Comparison of ENCODE assay signal across 20 cellular contexts in the genomic region with DNA sequence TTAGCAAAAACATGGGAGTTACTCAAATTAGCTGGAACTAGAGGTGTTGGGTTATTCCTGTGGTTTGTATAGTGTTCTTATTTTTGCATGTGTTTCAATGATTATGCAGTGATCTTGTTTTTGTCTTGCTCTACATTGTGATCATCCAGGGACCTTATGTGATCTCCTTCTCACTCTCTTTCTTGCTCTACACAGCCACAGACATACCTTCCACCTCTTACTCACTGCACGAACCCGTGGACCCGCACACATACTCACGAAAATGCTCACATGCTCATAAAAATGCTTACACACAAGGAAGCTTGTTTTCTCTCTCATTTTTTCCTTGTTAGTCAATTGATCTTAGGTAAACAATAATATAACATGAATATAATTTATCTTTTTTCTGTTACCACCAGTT.
A peak's percentile ranks its signal among the peaks of the same experiment; 100 is the strongest.
DNase-seq lines count a peak whose midpoint lies in the region; ATAC-seq and TF ChIP-seq lines count a peak whose summit lies in the region.
"Had no signal": no experiment of that assay in that cellular context is flagged by ENCODE, and none has a peak within 500 bp of the region (broad histone marks: within the 10 kb centered on the region; RNA-seq: fewer than 3 reads in every experiment).

No MANE protein-coding gene starts in this region.

- H4K20me1 ChIP-seq in HCT116 (ENCODE audit: insufficient read depth) (no peaks in the 10 kb centered on the region), smooth muscle cell (ENCODE audit: low read depth) (peaks cover 45% of the 10 kb centered on the region)

- H3K4me2 ChIP-seq in HCT116 (ENCODE audit: low read length) (peak overlapping the region; percentile 54), smooth muscle cell (no peak overlapping the region)
- H3K4me2 ChIP-seq: hepatocyte had no signal

- DNase-seq in AG10803 (ENCODE audit: low read depth) (peak; percentile 25), HCT116 (ENCODE audit: low read depth, low spot score) (no peak), astrocyte of the hippocampus (ENCODE audit: low read depth, low spot score) (peak; percentile 61), iris pigment epithelial cell (ENCODE audit: low read depth) (peak; percentile 48), NCI-H2227 (lab: John Stamatoyannopoulos, UW; ENCODE audit: unreplicated experiment) (no peak), smooth muscle cell (lab: John Stamatoyannopoulos, UW; ENCODE audit: unreplicated experiment) (no peak)
- no peak for DNase-seq in stimulated activated CD4-positive, alpha-beta T cell treated with anti-CD3 and anti-CD28 coated beads, Interleukin-15, amount 100 ng/mL, for 24 hours
- DNase-seq in CD8-positive, alpha-beta T cell = no peak
- DNase-seq: activated CD4-positive, alpha-beta T cell treated with anti-CD3 and anti-CD28 coated beads, Interleukin-2, amount 50 U/mL, for 48 hours; amniotic stem cell; NCI-H82; right lobe of liver; SK-N-SH; stimulated activated CD4-positive, alpha-beta T cell treated with anti-CD3 and anti-CD28 coated beads, Interleukin-4, amount 100 ng/mL, for 24 hours; stimulated activated CD8-positive, alpha-beta memory T cell treated with anti-CD3 and anti-CD28 coated beads, Interleukin-4, amount 100 ng/mL, for 48 hours had no signal

- no peak for TF ChIP-seq RAD21 in HCT116 (IDR thresholded peaks at IDR 0.05; ENCODE audit: low read depth)

- H3K27me3 Mint-ChIP-seq in CD8-positive, alpha-beta T cell (ENCODE audit: low read depth) = no peaks in the 10 kb centered on the region
- H3K27me3 Mint-ChIP-seq: B cell; dendritic cell treated with granulocyte-macrophage colony-stimulating factor and Interleukin-4, amounts not matched to agents 40 ng/mL and 50 ng/mL, for 4 days had no signal

- H3K9me3 Mint-ChIP-seq in CD8-positive, alpha-beta T cell = no peaks in the 10 kb centered on the region
- H3K9me3 Mint-ChIP-seq: activated T-helper 1 cell treated with anti-CD3 and anti-CD28 coated beads, Interleukin-12 subunit alpha, Interleukin-12 subunit beta, Interleukin-2, Interleukin-4 antibody, amounts not matched to agents 30 ng/mL and 10 ng/mL and 1 ng/mL, durations not matched to agents 14 hours and 24 hours and 36 hours; dendritic cell treated with granulocyte-macrophage colony-stimulating factor and Interleukin-4, amounts not matched to agents 40 ng/mL and 50 ng/mL, for 4 days had no signal

- H3K4me3 ChIP-seq in AG10803 (ENCODE audit: low read length) (no peak overlapping the region), HCT116 (replicated peaks in 1 of 2; ENCODE audit: low read depth in 1 of 2, low read length in 2 of 2) (no peak overlapping the region; a peak in 1 of 4 replicates), smooth muscle cell (no peak overlapping the region)
- no peak overlapping the region for H3K4me3 ChIP-seq in CD8-positive, alpha-beta T cell (ENCODE audit: low read depth, low read length)
- H3K4me3 ChIP-seq: hepatocyte, right lobe of liver, suprapubic skin had no signal

- H2AFZ ChIP-seq in HCT116 (ENCODE audit: low read depth, low read length, poor library complexity, severe bottlenecking) (no peak overlapping the region), smooth muscle cell (ENCODE audit: low read depth) (no peak overlapping the region)
- H2AFZ ChIP-seq: hepatocyte had no signal

- H3K4me3 Mint-ChIP-seq in CD8-positive, alpha-beta T cell = no peak overlapping the region
- H3K4me3 Mint-ChIP-seq: activated T-helper 1 cell treated with anti-CD3 and anti-CD28 coated beads, Interleukin-12 subunit alpha, Interleukin-12 subunit beta, Interleukin-2, Interleukin-4 antibody, amounts not matched to agents 30 ng/mL and 10 ng/mL and 1 ng/mL, durations not matched to agents 14 hours and 24 hours and 36 hours; B cell; dendritic cell treated with granulocyte-macrophage colony-stimulating factor and Interleukin-4, amounts not matched to agents 40 ng/mL and 50 ng/mL, for 4 days had no signal

- no peak for TF ChIP-seq CTCF in AG10803 (conservative IDR thresholded peaks at IDR 0.05; ENCODE audit: low read length)
- TF ChIP-seq CTCF in HCT116 (IDR thresholded peaks at IDR 0.05 in 2 of 3, conservative IDR thresholded peaks at IDR 0.05 in 1 of 3; ENCODE audit: borderline replicate concordance in 1 of 3, insufficient read depth in 1 of 3, low read depth in 2 of 3, low read length in 2 of 3) = no peak
- TF ChIP-seq CTCF in CD8-positive, alpha-beta T cell (IDR thresholded peaks at IDR 0.05) = no peak
- TF ChIP-seq CTCF in smooth muscle cell (IDR thresholded peaks at IDR 0.05; ENCODE audit: borderline replicate concordance, insufficient read depth, poor library complexity, severe bottlenecking) = no peak

- H3K27ac ChIP-seq in HCT116 (ENCODE audit: low read depth, low read length) (peak overlapping the region; percentile 56), smooth muscle cell (ENCODE audit: low read depth) (no peak overlapping the region)
- H3K27ac ChIP-seq in CD8-positive, alpha-beta T cell (ENCODE audit: low read depth, low read length) = no peak overlapping the region
- H3K27ac ChIP-seq: hepatocyte, right lobe of liver, suprapubic skin had no signal

- intact Hi-C loops in HCT116 (cut with micrococcal nuclease) = no loop called here
- intact Hi-C loops in CD8-positive, alpha-beta T cell (cut with DNase I, micrococcal nuclease) = no loop called here

- POLR2A ChIA-PET in HCT116 (lab: Charles Lee) = interaction anchor here (0.7 kb wide), 1 partner anchor 40 kb away, joined by 3 read pairs; no protein-coding TSS in a partner anchor
- POLR2A ChIA-PET in CD8-positive, alpha-beta T cell (lab: Charles Lee) = no interaction called here

- RAD21 ChIA-PET in HCT116 (lab: Charles Lee; ENCODE audit: low non-redundant PET in 1 of 2, low total read pairs in 2 of 2, uncharacterized antibody in 2 of 2, unreplicated experiment in 2 of 2) = no interaction called here

- H3F3A ChIP-seq in smooth muscle cell (ENCODE audit: low read depth) = no peaks in the 10 kb centered on the region

- H3K9me2 ChIP-seq in HCT116 (ENCODE audit: insufficient read depth) = no peaks in the 10 kb centered on the region
- H3K9me2 ChIP-seq: SK-N-SH had no signal

- no TSS peak for BruUV-seq in HCT116 (replicated peaks; lab: Mats Ljungman, UMichigan)

- peaks cover 27% of the 10 kb centered on the region for H3K4me1 Mint-ChIP-seq in CD8-positive, alpha-beta T cell (ENCODE audit: low read depth)

- CTCF ChIA-PET in HCT116 (lab: Charles Lee) = interaction anchor here (0.5 to 1.0 kb wide), 2 partner anchors 18 to 1561 kb away, joined by 3 read pairs; no protein-coding TSS in a partner anchor
- CTCF ChIA-PET in CD8-positive, alpha-beta T cell (lab: Charles Lee) = interaction anchor here (0.6 kb wide), 1 partner anchor 172 kb away, joined by 3 read pairs; no protein-coding TSS in a partner anchor

- ATAC-seq in HCT116 = peak; percentile 82
- no peak for ATAC-seq in CD8-positive, alpha-beta T cell

- no peak overlapping the region for H3K27ac Mint-ChIP-seq in CD8-positive, alpha-beta T cell
- H3K27ac Mint-ChIP-seq: activated T-helper 1 cell treated with anti-CD3 and anti-CD28 coated beads, Interleukin-12 subunit alpha, Interleukin-12 subunit beta, Interleukin-2, Interleukin-4 antibody, amounts not matched to agents 30 ng/mL and 10 ng/mL and 1 ng/mL, durations not matched to agents 14 hours and 24 hours and 36 hours; B cell; dendritic cell treated with granulocyte-macrophage colony-stimulating factor and Interleukin-4, amounts not matched to agents 40 ng/mL and 50 ng/mL, for 4 days had no signal

- H3K79me2 ChIP-seq in HCT116 (ENCODE audit: insufficient read depth, low read length) = no peaks in the 10 kb centered on the region
- no peaks in the 10 kb centered on the region for H3K79me2 ChIP-seq in smooth muscle cell (ENCODE audit: low read depth)
- H3K79me2 ChIP-seq: hepatocyte had no signal

- TF ChIP-seq POLR2A in HCT116 (IDR thresholded peaks at IDR 0.05; ENCODE audit: borderline replicate concordance, extremely low read depth, insufficient read depth, insufficient read length) = no peak

- no peak overlapping the region for H3K9ac ChIP-seq in HCT116 (ENCODE audit: low read length)
- H3K9ac ChIP-seq in smooth muscle cell (ENCODE audit: low read depth) = no peak overlapping the region
- H3K9ac ChIP-seq: SK-N-SH had no signal

- peaks cover 40% of the 10 kb centered on the region for H3K36me3 Mint-ChIP-seq in CD8-positive, alpha-beta T cell

- 83% methylated on average over 4 of the region's 4 CpGs for WGBS in smooth muscle cell (ENCODE audit: low lambda C conversion rate)

- H3K27me3 ChIP-seq in HCT116 (ENCODE audit: insufficient read depth, low read length) (no peaks in the 10 kb centered on the region), smooth muscle cell (ENCODE audit: low read depth) (no peaks in the 10 kb centered on the region)
- no peaks in the 10 kb centered on the region for H3K27me3 ChIP-seq in CD8-positive, alpha-beta T cell (ENCODE audit: insufficient read depth, low read length)
- H3K27me3 ChIP-seq: hepatocyte, right lobe of liver, suprapubic skin had no signal

- H3K36me3 ChIP-seq in HCT116 (ENCODE audit: control insufficient read depth in 1 of 2, insufficient read depth in 2 of 2, low read length in 2 of 2) (no peaks in the 10 kb centered on the region), smooth muscle cell (ENCODE audit: low read depth) (no peaks in the 10 kb centered on the region)
- no peaks in the 10 kb centered on the region for H3K36me3 ChIP-seq in CD8-positive, alpha-beta T cell (ENCODE audit: insufficient read depth, low read length)
- H3K36me3 ChIP-seq: right lobe of liver, suprapubic skin had no signal

- H3K4me1 ChIP-seq in HCT116 (ENCODE audit: control insufficient read depth in 1 of 2, insufficient read depth in 2 of 2, low read length in 2 of 2) = peaks cover 23 to 25% of the 10 kb centered on the region in 2 experiments
- H3K4me1 ChIP-seq in CD8-positive, alpha-beta T cell (ENCODE audit: insufficient read depth, low read length) = peaks cover 4% of the 10 kb centered on the region
- H3K4me1 ChIP-seq in smooth muscle cell (ENCODE audit: low read depth) = no peaks in the 10 kb centered on the region

- H3K9me3 ChIP-seq in HCT116 (ENCODE audit: control insufficient read depth in 1 of 2, insufficient read depth in 1 of 2, low read depth in 1 of 2, low read length in 2 of 2) (no peaks in the 10 kb centered on the region), smooth muscle cell (replicated peaks; ENCODE audit: low read depth) (no peaks in the 10 kb centered on the region)
- no peaks in the 10 kb centered on the region for H3K9me3 ChIP-seq in CD8-positive, alpha-beta T cell (ENCODE audit: low read length)
- H3K9me3 ChIP-seq: right lobe of liver, SK-N-SH, suprapubic skin had no signal

TF ChIP-seq in HCT116, 20 proteins besides CTCF, POLR2A, EP300 and RAD21 (continues in another document):
- TF ChIP-seq YY1 (IDR thresholded peaks at IDR 0.05; ENCODE audit: extremely low read depth, insufficient replicate concordance, low read depth, low read length) (no peak), CBX3 (IDR thresholded peaks at IDR 0.05; ENCODE audit: low read depth) (no peak), ELF1 (IDR thresholded peaks at IDR 0.05; ENCODE audit: borderline replicate concordance, low read depth) (no peak), SRF (IDR thresholded peaks at IDR 0.05; ENCODE audit: low read depth) (no peak), EZH2 (IDR thresholded peaks at IDR 0.05) (no peak), EGR1 (IDR thresholded peaks at IDR 0.05; ENCODE audit: low read depth) (no peak)

Comparison
In these comparisons a context has a peak if more than half of its experiments do, and no peak if none do; other contexts are left out.
1. DNase-seq: peak in AG10803 (single experiment), astrocyte of the hippocampus (single experiment) and iris pigment epithelial cell (single experiment); none in HCT116 (single experiment), stimulated activated CD4-positive, alpha-beta T cell treated with anti-CD3 and anti-CD28 coated beads, Interleukin-15, amount 100 ng/mL, for 24 hours (single experiment), NCI-H2227 (single experiment), CD8-positive, alpha-beta T cell (0 of 7) and smooth muscle cell (single experiment).